14 cellular contexts compared by ENCODE assay signal in the genomic region with DNA sequence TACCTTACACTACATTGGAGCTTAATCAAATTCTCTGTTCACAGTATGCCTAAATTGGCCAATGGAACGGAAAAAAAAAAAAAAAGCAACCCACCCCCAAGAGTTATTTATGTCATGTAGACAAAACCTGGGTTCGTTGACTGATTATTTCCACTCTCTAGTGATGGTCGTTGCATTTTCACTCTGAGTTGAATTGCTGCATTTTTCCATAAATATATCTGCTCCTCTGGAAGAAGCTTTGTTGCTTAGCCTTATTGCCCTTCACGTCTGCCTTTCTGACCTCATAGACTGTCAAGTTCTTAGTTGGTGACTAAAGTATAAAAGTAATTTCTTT.
A peak's percentile ranks its signal among the peaks of the same experiment; 100 is the strongest.
DNase-seq lines count a peak whose midpoint lies in the region; ATAC-seq and TF ChIP-seq lines count a peak whose summit lies in the region.
"Had no signal": no experiment of that assay in that cellular context is flagged by ENCODE, and none has a peak within 500 bp of the region (broad histone marks: within the 10 kb centered on the region; RNA-seq: fewer than 3 reads in every experiment).

No MANE protein-coding gene starts in this region.

- no peaks in the 10 kb centered on the region for H3K9me3 Mint-ChIP-seq in CD8-positive, alpha-beta T cell
- no peaks in the 10 kb centered on the region for H3K9me3 Mint-ChIP-seq in T-helper 2 cell treated with Interferon-gamma antibody and Interleukin-4, amounts not matched to agents 5 μg/mL and 100 μg/mL, for 36 hours
- H3K9me3 Mint-ChIP-seq: activated CD4-positive, alpha-beta T cell treated with anti-CD3 and anti-CD28 coated beads, Interleukin-2, amount 10 ng/mL, durations not matched to agents 7 days and 5 days; natural killer cell treated with Interleukin-12 subunit alpha and Interleukin-12 subunit beta and Interleukin-15 and Interleukin-18, amount 100 ng/mL, for 72 hours had no signal

- TF ChIP-seq CTCF in CD8-positive, alpha-beta T cell (IDR thresholded peaks at IDR 0.05): no peak
- TF ChIP-seq CTCF in GM20000 (IDR thresholded peaks at IDR 0.05; ENCODE audit: extremely low read depth, missing control alignments): no peak

- no peak overlapping the region for H3K27ac ChIP-seq in CD8-positive, alpha-beta T cell (ENCODE audit: low read depth, low read length)
- H3K27ac ChIP-seq: heart left ventricle, left lung had no signal

- peaks cover 16% of the 10 kb centered on the region for H3K4me1 Mint-ChIP-seq in CD8-positive, alpha-beta T cell (ENCODE audit: low read depth)
- peaks cover 16% of the 10 kb centered on the region for H3K4me1 Mint-ChIP-seq in T-helper 2 cell treated with Interferon-gamma antibody and Interleukin-4, amounts not matched to agents 5 μg/mL and 100 μg/mL, for 36 hours (ENCODE audit: low read depth)

- no peaks in the 10 kb centered on the region for H3K27me3 Mint-ChIP-seq in CD8-positive, alpha-beta T cell (ENCODE audit: low read depth)
- H3K27me3 Mint-ChIP-seq in T-helper 2 cell treated with Interferon-gamma antibody and Interleukin-4, amounts not matched to agents 5 μg/mL and 100 μg/mL, for 36 hours (ENCODE audit: low read depth): no peaks in the 10 kb centered on the region
- H3K27me3 Mint-ChIP-seq: activated CD4-positive, alpha-beta T cell treated with anti-CD3 and anti-CD28 coated beads, Interleukin-2, amount 10 ng/mL, durations not matched to agents 7 days and 5 days; natural killer cell treated with Interleukin-12 subunit alpha and Interleukin-12 subunit beta and Interleukin-15 and Interleukin-18, amount 100 ng/mL, for 72 hours had no signal

- intact Hi-C loops in CD8-positive, alpha-beta T cell (cut with DNase I, micrococcal nuclease): loop anchor here (5.0 kb wide), 3 partner anchors 92 to 252 kb away; a partner anchor contains a TSS

- CTCF ChIA-PET in CD8-positive, alpha-beta T cell (lab: Charles Lee): no interaction called here

- peaks cover 13% of the 10 kb centered on the region for H3K4me1 ChIP-seq in CD8-positive, alpha-beta T cell (ENCODE audit: insufficient read depth, low read length)

- H3K27ac Mint-ChIP-seq in CD8-positive, alpha-beta T cell: no peak overlapping the region
- H3K27ac Mint-ChIP-seq in T-helper 2 cell treated with Interferon-gamma antibody and Interleukin-4, amounts not matched to agents 5 μg/mL and 100 μg/mL, for 36 hours: no peak overlapping the region
- H3K27ac Mint-ChIP-seq: activated CD4-positive, alpha-beta T cell treated with anti-CD3 and anti-CD28 coated beads, Interleukin-2, amount 10 ng/mL, durations not matched to agents 7 days and 5 days had no signal

- H3K4me3 ChIP-seq in CD8-positive, alpha-beta T cell (ENCODE audit: low read depth, low read length): peak overlapping the region; percentile 35
- H3K4me3 ChIP-seq: heart left ventricle, left lung had no signal

- H3K9me3 ChIP-seq in CD8-positive, alpha-beta T cell (ENCODE audit: low read length): no peaks in the 10 kb centered on the region
- H3K9me3 ChIP-seq: heart left ventricle, left lung had no signal

- POLR2A ChIA-PET in CD8-positive, alpha-beta T cell (lab: Charles Lee): interaction anchor here (0.8 kb wide), 1 partner anchor 66 kb away, joined by 5 read pairs; no protein-coding TSS in a partner anchor

- H3K4me3 Mint-ChIP-seq in CD8-positive, alpha-beta T cell: peak overlapping the region; percentile 58
- H3K4me3 Mint-ChIP-seq in T-helper 2 cell treated with Interferon-gamma antibody and Interleukin-4, amounts not matched to agents 5 μg/mL and 100 μg/mL, for 36 hours: no peak overlapping the region
- H3K4me3 Mint-ChIP-seq: activated CD4-positive, alpha-beta T cell treated with anti-CD3 and anti-CD28 coated beads, Interleukin-2, amount 10 ng/mL, durations not matched to agents 7 days and 5 days had no signal

- no peaks in the 10 kb centered on the region for H3K36me3 ChIP-seq in CD8-positive, alpha-beta T cell (ENCODE audit: insufficient read depth, low read length)
- H3K36me3 ChIP-seq: heart left ventricle, left lung had no signal

- H3K36me3 Mint-ChIP-seq in CD8-positive, alpha-beta T cell: no peaks in the 10 kb centered on the region
- H3K36me3 Mint-ChIP-seq in T-helper 2 cell treated with Interferon-gamma antibody and Interleukin-4, amounts not matched to agents 5 μg/mL and 100 μg/mL, for 36 hours (ENCODE audit: low read depth): no peaks in the 10 kb centered on the region
- H3K36me3 Mint-ChIP-seq: natural killer cell treated with Interleukin-12 subunit alpha and Interleukin-12 subunit beta and Interleukin-15 and Interleukin-18, amount 100 ng/mL, for 72 hours had no signal

- H3K27me3 ChIP-seq in CD8-positive, alpha-beta T cell (ENCODE audit: insufficient read depth, low read length): no peaks in the 10 kb centered on the region
- H3K27me3 ChIP-seq: left lung had no signal

- no peak for DNase-seq in CD8-positive, alpha-beta T cell
- DNase-seq in GM20000 (ENCODE audit: low spot score): peak; percentile 9
- peak; percentile 41 for DNase-seq in T-helper 2 cell treated with Interferon-gamma antibody and Interleukin-4, amounts not matched to agents 5 μg/mL and 100 μg/mL, for 36 hours (ENCODE audit: low spot score)
- DNase-seq in myocyte (ENCODE audit: low read depth): peak; percentile 33
- DNase-seq: erythroblast, GOT3, heart left ventricle, left lung, retina had no signal

- ATAC-seq in CD8-positive, alpha-beta T cell: no peak
- ATAC-seq in GM18519 (IDR thresholded peaks at IDR 0.05; ENCODE audit: low FRiP score, unreplicated experiment) (no peak), HG03432 (IDR thresholded peaks at IDR 0.05; ENCODE audit: unreplicated experiment) (no peak), GM18520 (IDR thresholded peaks at IDR 0.05; ENCODE audit: unreplicated experiment) (no peak)
- ATAC-seq: left lung had no signal

Comparison
In these comparisons a context has a peak if more than half of its experiments do, and no peak if none do; other contexts are left out.
1. DNase-seq: peak in GM20000 (single experiment), T-helper 2 cell treated with Interferon-gamma antibody and Interleukin-4, amounts not matched to agents 5 μg/mL and 100 μg/mL, for 36 hours (single experiment) and myocyte (single experiment); none in CD8-positive, alpha-beta T cell (0 of 7).